1 cellular context compared by ENCODE assay signal in the genomic region with DNA sequence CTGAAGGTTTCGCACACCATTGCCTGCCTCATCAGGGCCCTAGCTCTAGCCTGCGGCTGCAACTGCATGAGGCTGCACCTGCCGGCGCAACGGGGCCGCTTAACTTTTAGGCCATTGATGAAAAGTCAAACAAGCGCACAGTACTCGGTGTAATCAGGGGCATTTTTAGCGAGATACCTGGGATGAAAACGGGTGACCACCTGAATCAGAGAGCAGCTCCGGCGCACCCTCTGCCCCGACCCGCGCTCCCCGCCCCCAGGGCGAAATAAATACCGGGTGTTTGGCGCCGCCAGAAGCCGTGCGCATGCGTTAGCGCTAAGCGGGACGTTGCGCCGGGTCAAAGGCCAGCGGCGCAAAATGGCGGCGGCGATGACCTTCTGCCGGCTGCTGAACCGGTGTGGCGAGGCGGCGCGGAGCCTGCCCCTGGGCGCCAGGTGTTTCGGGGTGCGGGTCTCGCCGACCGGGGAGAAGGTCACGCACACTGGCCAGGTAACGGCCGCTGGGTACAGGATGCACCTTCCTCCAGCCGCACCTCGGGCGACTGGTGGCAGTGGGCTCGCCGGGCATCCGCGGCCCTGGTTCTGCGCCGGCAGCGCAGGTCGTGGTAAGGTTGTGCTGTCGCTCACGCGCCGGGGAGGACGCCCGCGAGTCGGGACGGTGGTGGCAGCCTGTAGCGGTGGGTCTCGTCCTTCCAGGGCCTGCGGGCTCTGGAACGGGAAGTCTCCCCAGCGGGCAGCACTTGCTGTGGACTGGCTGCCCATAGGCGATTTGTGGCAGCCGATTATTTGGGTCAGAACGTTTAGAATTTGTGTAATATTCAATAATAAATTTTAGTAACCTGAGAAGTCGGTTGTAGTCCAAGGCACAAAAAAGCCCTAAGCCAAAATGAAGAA.
A peak's percentile ranks its signal among the peaks of the same experiment; 100 is the strongest.
TF ChIP-seq lines count a peak whose summit lies in the region.

A gene (plus strand): TSS at position 347 of the 893 bp plus-strand sequence. CDS start 11 bp downstream, at position 358.

TF ChIP-seq in K562, 482 proteins besides CTCF, POLR2A, EP300 and RAD21 (continued from another document and continues in another):
- TF ChIP-seq, protein P1, sequence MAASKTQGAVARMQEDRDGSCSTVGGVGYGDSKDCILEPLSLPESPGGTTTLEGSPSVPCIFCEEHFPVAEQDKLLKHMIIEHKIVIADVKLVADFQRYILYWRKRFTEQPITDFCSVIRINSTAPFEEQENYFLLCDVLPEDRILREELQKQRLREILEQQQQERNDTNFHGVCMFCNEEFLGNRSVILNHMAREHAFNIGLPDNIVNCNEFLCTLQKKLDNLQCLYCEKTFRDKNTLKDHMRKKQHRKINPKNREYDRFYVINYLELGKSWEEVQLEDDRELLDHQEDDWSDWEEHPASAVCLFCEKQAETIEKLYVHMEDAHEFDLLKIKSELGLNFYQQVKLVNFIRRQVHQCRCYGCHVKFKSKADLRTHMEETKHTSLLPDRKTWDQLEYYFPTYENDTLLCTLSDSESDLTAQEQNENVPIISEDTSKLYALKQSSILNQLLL (CRISPR knock-in tag; IDR thresholded peaks at IDR 0.05; ENCODE audit: borderline replicate concordance) = no peak
- TF ChIP-seq ZNF431 (CRISPR knock-in tag; IDR thresholded peaks at IDR 0.05) (peak; percentile 66; the same call in 1 of the 2 replicates), CTBP1 (IDR thresholded peaks at IDR 0.05; ENCODE audit: borderline replicate concordance) (peak; percentile 83), ZNF239 (CRISPR knock-in tag; IDR thresholded peaks at IDR 0.05) (no peak; the same call in 1 of the 2 replicates), CCNT2 (IDR thresholded peaks at IDR 0.05; ENCODE audit: borderline replicate concordance, extremely low read depth, insufficient read length, low read depth, low read length) (peak; percentile 49), TRIM28 (IDR thresholded peaks at IDR 0.05) (no peak), ZNF699 (CRISPR knock-in tag; IDR thresholded peaks at IDR 0.05; ENCODE audit: insufficient replicate concordance) (no peak), GABPB1 (CRISPR knock-in tag; IDR thresholded peaks at IDR 0.05) (peak; percentile 34), RBM22 (IDR thresholded peaks at IDR 0.05; ENCODE audit: low read depth, low read length, poor library complexity, severe bottlenecking) (peak; percentile 43), GTF2A2 (tag; IDR thresholded peaks at IDR 0.05) (peak; percentile 76), ZNF263 (CRISPR knock-in tag; IDR thresholded peaks at IDR 0.05; ENCODE audit: borderline replicate concordance) (no peak), TAL1 (IDR thresholded peaks at IDR 0.05) (no peak), SIRT6 (IDR thresholded peaks at IDR 0.05; ENCODE audit: low read depth, low read length) (no peak), TSC22D4 (tag; IDR thresholded peaks at IDR 0.05) (no peak), MEF2D (tag; conservative IDR thresholded peaks at IDR 0.05; ENCODE audit: low read depth) (no peak; the same call in 1 of the 2 replicates), PRPF4 (IDR thresholded peaks at IDR 0.05; ENCODE audit: insufficient read depth, low read depth, low read length, poor library complexity, severe bottlenecking) (no peak), ZNF79 (CRISPR knock-in tag; IDR thresholded peaks at IDR 0.05; ENCODE audit: low read depth) (no peak), FOXA3 (CRISPR knock-in tag; conservative IDR thresholded peaks at IDR 0.05 in 1 of 2, IDR thresholded peaks at IDR 0.05 in 1 of 2) (no peak), ZNF445 (CRISPR knock-in tag; IDR thresholded peaks at IDR 0.05; ENCODE audit: low read depth) (no peak), ARNT (IDR thresholded peaks at IDR 0.05) (no peak), PHF21A (IDR thresholded peaks at IDR 0.05; ENCODE audit: borderline replicate concordance, low read depth) (no peak), FUS (optimal IDR thresholded peaks at IDR 0.05; ENCODE audit: low read depth, low read length) (no peak), ZNF57 (CRISPR knock-in tag; IDR thresholded peaks at IDR 0.05) (no peak), KLF1 (tag; IDR thresholded peaks at IDR 0.05) (no peak), PURB (CRISPR knock-in tag; IDR thresholded peaks at IDR 0.05; ENCODE audit: low read depth) (no peak), ZNF644 (tag; IDR thresholded peaks at IDR 0.05; ENCODE audit: low read depth) (peak; percentile 64; the same call in 1 of the 2 replicates), STAG1 (CRISPR knock-in tag; IDR thresholded peaks at IDR 0.05; ENCODE audit: borderline replicate concordance) (no peak), GATAD2A (IDR thresholded peaks at IDR 0.05) (no peak; the same call in 1 of the 2 replicates), NR2C2 (CRISPR knock-in tag; IDR thresholded peaks at IDR 0.05) (peak; percentile 97), NR2C2 (tag; IDR thresholded peaks at IDR 0.05) (peak; percentile 99), MTF1 (CRISPR knock-in tag; IDR thresholded peaks at IDR 0.05; ENCODE audit: borderline replicate concordance) (no peak), ZBTB8A (IDR thresholded peaks at IDR 0.05; ENCODE audit: partially characterized antibody) (no peak), PTRF (tag; IDR thresholded peaks at IDR 0.05) (no peak), ZNF75A (CRISPR knock-in tag; IDR thresholded peaks at IDR 0.05) (no peak), PHTF2 (CRISPR knock-in tag; IDR thresholded peaks at IDR 0.05) (no peak), IRF2 (CRISPR knock-in tag; IDR thresholded peaks at IDR 0.05) (no peak), SAFB2 (IDR thresholded peaks at IDR 0.05; ENCODE audit: borderline replicate concordance, low read depth, low read length, severe bottlenecking) (no peak), MXI1 (IDR thresholded peaks at IDR 0.05; ENCODE audit: low read depth, low read length) (no peak)
- TF ChIP-seq, protein P2, sequence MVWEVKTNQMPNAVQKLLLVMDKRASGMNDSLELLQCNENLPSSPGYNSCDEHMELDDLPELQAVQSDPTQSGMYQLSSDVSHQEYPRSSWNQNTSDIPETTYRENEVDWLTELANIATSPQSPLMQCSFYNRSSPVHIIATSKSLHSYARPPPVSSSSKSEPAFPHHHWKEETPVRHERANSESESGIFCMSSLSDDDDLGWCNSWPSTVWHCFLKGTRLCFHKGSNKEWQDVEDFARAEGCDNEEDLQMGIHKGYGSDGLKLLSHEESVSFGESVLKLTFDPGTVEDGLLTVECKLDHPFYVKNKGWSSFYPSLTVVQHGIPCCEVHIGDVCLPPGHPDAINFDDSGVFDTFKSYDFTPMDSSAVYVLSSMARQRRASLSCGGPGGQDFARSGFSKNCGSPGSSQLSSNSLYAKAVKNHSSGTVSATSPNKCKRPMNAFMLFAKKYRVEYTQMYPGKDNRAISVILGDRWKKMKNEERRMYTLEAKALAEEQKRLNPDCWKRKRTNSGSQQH (CRISPR knock-in tag; IDR thresholded peaks at IDR 0.05) = no peak
- TF ChIP-seq, protein P3, sequence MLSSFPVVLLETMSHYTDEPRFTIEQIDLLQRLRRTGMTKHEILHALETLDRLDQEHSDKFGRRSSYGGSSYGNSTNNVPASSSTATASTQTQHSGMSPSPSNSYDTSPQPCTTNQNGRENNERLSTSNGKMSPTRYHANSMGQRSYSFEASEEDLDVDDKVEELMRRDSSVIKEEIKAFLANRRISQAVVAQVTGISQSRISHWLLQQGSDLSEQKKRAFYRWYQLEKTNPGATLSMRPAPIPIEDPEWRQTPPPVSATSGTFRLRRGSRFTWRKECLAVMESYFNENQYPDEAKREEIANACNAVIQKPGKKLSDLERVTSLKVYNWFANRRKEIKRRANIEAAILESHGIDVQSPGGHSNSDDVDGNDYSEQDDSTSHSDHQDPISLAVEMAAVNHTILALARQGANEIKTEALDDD (IDR thresholded peaks at IDR 0.05) = no peak
- TF ChIP-seq, protein P4, sequence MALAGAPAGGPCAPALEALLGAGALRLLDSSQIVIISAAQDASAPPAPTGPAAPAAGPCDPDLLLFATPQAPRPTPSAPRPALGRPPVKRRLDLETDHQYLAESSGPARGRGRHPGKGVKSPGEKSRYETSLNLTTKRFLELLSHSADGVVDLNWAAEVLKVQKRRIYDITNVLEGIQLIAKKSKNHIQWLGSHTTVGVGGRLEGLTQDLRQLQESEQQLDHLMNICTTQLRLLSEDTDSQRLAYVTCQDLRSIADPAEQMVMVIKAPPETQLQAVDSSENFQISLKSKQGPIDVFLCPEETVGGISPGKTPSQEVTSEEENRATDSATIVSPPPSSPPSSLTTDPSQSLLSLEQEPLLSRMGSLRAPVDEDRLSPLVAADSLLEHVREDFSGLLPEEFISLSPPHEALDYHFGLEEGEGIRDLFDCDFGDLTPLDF (CRISPR knock-in tag; IDR thresholded peaks at IDR 0.05) = peak; percentile 35; the same call in 1 of the 2 replicates
- TF ChIP-seq, protein P5, sequence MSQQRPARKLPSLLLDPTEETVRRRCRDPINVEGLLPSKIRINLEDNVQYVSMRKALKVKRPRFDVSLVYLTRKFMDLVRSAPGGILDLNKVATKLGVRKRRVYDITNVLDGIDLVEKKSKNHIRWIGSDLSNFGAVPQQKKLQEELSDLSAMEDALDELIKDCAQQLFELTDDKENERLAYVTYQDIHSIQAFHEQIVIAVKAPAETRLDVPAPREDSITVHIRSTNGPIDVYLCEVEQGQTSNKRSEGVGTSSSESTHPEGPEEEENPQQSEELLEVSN (IDR thresholded peaks at IDR 0.05; ENCODE audit: borderline replicate concordance in 1 of 2, extremely low read depth in 1 of 2, insufficient read depth in 1 of 2, insufficient read length in 1 of 2, low read depth in 1 of 2, low read length in 1 of 2, poor library complexity in 1 of 2, severe bottlenecking in 1 of 2) = peak in 1 of 2 experiments; percentile 75
- TF ChIP-seq, protein P6, sequence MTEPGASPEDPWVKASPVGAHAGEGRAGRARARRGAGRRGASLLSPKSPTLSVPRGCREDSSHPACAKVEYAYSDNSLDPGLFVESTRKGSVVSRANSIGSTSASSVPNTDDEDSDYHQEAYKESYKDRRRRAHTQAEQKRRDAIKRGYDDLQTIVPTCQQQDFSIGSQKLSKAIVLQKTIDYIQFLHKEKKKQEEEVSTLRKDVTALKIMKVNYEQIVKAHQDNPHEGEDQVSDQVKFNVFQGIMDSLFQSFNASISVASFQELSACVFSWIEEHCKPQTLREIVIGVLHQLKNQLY (CRISPR knock-in tag; conservative IDR thresholded peaks at IDR 0.05) = no peak
- TF ChIP-seq, protein P7, sequence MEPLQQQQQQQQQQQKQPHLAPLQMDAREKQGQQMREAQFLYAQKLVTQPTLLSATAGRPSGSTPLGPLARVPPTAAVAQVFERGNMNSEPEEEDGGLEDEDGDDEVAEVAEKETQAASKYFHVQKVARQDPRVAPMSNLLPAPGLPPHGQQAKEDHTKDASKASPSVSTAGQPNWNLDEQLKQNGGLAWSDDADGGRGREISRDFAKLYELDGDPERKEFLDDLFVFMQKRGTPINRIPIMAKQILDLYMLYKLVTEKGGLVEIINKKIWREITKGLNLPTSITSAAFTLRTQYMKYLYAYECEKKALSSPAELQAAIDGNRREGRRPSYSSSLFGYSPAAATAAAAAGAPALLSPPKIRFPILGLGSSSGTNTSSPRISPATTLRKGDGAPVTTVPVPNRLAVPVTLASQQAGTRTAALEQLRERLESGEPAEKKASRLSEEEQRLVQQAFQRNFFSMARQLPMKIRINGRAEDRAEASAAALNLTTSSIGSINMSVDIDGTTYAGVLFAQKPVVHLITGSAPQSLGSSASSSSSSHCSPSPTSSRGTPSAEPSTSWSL (CRISPR knock-in tag; IDR thresholded peaks at IDR 0.05; ENCODE audit: borderline replicate concordance) = no peak
- TF ChIP-seq, protein P8, sequence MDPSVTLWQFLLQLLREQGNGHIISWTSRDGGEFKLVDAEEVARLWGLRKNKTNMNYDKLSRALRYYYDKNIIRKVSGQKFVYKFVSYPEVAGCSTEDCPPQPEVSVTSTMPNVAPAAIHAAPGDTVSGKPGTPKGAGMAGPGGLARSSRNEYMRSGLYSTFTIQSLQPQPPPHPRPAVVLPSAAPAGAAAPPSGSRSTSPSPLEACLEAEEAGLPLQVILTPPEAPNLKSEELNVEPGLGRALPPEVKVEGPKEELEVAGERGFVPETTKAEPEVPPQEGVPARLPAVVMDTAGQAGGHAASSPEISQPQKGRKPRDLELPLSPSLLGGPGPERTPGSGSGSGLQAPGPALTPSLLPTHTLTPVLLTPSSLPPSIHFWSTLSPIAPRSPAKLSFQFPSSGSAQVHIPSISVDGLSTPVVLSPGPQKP (CRISPR knock-in tag; IDR thresholded peaks at IDR 0.05) = no peak
- TF ChIP-seq, protein P9, sequence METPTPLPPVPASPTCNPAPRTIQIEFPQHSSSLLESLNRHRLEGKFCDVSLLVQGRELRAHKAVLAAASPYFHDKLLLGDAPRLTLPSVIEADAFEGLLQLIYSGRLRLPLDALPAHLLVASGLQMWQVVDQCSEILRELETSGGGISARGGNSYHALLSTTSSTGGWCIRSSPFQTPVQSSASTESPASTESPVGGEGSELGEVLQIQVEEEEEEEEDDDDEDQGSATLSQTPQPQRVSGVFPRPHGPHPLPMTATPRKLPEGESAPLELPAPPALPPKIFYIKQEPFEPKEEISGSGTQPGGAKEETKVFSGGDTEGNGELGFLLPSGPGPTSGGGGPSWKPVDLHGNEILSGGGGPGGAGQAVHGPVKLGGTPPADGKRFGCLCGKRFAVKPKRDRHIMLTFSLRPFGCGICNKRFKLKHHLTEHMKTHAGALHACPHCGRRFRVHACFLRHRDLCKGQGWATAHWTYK (CRISPR knock-in tag; IDR thresholded peaks at IDR 0.05) = no peak; the same call in 1 of the 2 replicates
- TF ChIP-seq, protein P10, sequence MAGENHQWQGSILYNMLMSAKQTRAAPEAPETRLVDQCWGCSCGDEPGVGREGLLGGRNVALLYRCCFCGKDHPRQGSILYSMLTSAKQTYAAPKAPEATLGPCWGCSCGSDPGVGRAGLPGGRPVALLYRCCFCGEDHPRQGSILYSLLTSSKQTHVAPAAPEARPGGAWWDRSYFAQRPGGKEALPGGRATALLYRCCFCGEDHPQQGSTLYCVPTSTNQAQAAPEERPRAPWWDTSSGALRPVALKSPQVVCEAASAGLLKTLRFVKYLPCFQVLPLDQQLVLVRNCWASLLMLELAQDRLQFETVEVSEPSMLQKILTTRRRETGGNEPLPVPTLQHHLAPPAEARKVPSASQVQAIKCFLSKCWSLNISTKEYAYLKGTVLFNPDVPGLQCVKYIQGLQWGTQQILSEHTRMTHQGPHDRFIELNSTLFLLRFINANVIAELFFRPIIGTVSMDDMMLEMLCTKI (IDR thresholded peaks at IDR 0.05; ENCODE audit: partially characterized antibody) = no peak
- TF ChIP-seq, protein P11, sequence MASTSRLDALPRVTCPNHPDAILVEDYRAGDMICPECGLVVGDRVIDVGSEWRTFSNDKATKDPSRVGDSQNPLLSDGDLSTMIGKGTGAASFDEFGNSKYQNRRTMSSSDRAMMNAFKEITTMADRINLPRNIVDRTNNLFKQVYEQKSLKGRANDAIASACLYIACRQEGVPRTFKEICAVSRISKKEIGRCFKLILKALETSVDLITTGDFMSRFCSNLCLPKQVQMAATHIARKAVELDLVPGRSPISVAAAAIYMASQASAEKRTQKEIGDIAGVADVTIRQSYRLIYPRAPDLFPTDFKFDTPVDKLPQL (IDR thresholded peaks at IDR 0.05; ENCODE audit: extremely low read depth, insufficient read length) = no peak
- TF ChIP-seq, protein P12, sequence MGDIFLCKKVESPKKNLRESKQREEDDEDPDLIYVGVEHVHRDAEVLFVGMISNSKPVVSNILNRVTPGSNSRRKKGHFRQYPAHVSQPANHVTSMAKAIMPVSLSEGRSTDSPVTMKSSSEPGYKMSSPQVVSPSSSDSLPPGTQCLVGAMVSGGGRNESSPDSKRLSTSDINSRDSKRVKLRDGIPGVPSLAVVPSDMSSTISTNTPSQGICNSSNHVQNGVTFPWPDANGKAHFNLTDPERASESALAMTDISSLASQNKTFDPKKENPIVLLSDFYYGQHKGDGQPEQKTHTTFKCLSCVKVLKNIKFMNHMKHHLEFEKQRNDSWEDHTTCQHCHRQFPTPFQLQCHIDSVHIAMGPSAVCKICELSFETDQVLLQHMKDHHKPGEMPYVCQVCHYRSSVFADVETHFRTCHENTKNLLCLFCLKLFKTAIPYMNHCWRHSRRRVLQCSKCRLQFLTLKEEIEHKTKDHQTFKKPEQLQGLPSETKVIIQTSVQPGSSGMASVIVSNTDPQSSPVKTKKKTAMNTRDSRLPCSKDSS (IDR thresholded peaks at IDR 0.05; ENCODE audit: low read depth, partially characterized antibody) = no peak
